Comparison of ENCODE assay signal across 8 cellular contexts in the genomic region with DNA sequence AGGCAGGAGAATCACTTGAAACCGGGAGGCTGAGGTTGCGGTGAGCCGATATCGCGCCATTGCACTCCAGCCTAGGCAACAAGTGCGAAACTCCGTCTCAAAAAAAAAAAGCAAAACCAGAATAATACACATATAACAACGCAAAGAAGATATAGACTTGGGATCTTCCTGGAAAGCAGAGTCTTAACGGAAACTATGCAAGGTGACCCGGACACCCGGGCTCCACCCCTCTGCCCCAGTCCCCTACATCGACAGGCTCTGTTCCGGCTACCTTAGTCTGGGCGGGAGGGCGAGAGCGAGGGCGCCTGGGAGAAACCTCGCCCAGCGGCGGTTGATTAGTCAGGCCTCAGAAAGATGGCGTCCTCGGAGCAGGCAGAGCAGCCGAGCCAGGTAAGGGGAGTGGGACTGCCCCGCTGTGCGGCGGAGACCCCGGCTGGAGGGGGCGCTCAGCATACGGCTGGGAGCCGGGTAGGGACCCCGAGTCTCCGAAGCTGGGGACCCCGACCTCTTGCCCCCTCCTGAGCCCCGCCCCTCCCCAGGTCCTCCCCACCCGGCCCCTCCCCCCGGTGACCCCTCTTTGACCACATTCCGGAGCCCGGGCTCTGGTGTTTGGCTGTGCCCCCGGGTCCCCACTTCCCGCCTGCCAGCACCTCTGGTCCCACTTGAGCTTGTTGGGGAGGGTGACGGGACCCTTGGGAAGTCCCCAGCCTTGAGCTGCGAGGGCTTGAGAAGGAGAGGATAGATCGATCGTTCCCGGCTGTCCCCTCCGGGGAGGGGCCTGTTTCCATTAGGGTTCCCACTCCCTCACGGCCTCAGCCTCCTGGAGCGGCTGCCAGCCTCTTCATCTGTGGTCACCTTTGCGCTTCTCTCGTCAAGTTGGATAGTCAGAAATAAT. TPM values are rescaled to one million over a fixed set of nuclear protein-coding genes. Genes with fewer than 3 reads are reported as not detected.
DNase-seq lines count a peak whose midpoint lies in the region; ATAC-seq and TF ChIP-seq lines count a peak whose summit lies in the region.

A gene with protein sequence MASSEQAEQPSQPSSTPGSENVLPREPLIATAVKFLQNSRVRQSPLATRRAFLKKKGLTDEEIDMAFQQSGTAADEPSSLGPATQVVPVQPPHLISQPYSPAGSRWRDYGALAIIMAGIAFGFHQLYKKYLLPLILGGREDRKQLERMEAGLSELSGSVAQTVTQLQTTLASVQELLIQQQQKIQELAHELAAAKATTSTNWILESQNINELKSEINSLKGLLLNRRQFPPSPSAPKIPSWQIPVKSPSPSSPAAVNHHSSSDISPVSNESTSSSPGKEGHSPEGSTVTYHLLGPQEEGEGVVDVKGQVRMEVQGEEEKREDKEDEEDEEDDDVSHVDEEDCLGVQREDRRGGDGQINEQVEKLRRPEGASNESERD (plus strand): TSS at position 338 of the 895 bp plus-strand sequence. CDS start 17 bp downstream, at position 355.

- peaks cover 17% of the 10 kb centered on the region for H3K4me1 ChIP-seq in Panc1 (ENCODE audit: control insufficient read depth, insufficient read depth, low read length)
- peaks cover 23 to 73% (median 25%) of the 10 kb centered on the region in 3 donors for H3K4me1 ChIP-seq in esophagus squamous epithelium
- H3K4me1 ChIP-seq in muscle layer of duodenum (ENCODE audit: control insufficient read depth in 1 of 2, insufficient read depth in 2 of 2, low read length in 2 of 2): peaks cover 5 to 25% of the 10 kb centered on the region in 2 donors

- peak within 1 kb of the TSS; percentile 90 for H3K4me3 ChIP-seq in Jurkat, Clone E6-1 (ENCODE audit: low read length)
- H3K4me3 ChIP-seq in Panc1 (ENCODE audit: low read depth in 2 of 2, low read length in 2 of 2) (peak within 1 kb of the TSS; percentile 82 to 89), esophagus squamous epithelium (peak within 1 kb of the TSS; percentile 70 to 90 (median 88)), muscle layer of duodenum (ENCODE audit: low read depth in 1 of 2, low read length in 2 of 2) (peak within 1 kb of the TSS; percentile 88 to 95)

- CTCF ChIA-PET in Calu3 (lab: Charles Lee) (interaction anchor here (0.6 to 0.7 kb wide), 3 partner anchors 45 to 750 kb away, joined by 3 to 4 read pairs (median 3); partner anchors contain the start of gene CENPS), Panc1 (lab: Charles Lee) (no interaction called here)

- POLR2A ChIA-PET in Panc1 (lab: Charles Lee): no interaction called here

- no peaks in the 10 kb centered on the region for H3K27me3 Mint-ChIP-seq in Calu3 (ENCODE audit: unreplicated experiment)
- no peaks in the 10 kb centered on the region for H3K27me3 Mint-ChIP-seq in activated T-cell treated with anti-CD3 and anti-CD28 coated beads, Interleukin-2, amount 50 U/mL, for 4 hours (ENCODE audit: low read depth)

- TF ChIP-seq POLR2A in esophagus squamous epithelium (IDR thresholded peaks at IDR 0.05): peak in 1 of 4 donors; percentile 33

- peak; percentile 85 for DNase-seq in Calu3
- peak; percentile 81 for DNase-seq in Jurkat, Clone E6-1 (ENCODE audit: low read depth, low spot score)
- DNase-seq in Panc1 (ENCODE audit: low read depth, low spot score): peak; percentile 48
- DNase-seq in activated T-cell treated with anti-CD3 and anti-CD28 coated beads, Interleukin-2, amount 50 U/mL, for 4 hours: peak; percentile 77
- peak; percentile 27 for DNase-seq in esophagus squamous epithelium (lab: John Stamatoyannopoulos, UW)
- peak; percentile 66 for DNase-seq in stimulated activated CD8-positive, alpha-beta memory T cell treated with anti-CD3 and anti-CD28 coated beads, Interleukin-7, amount 100 ng/mL, for 24 hours (ENCODE audit: low read depth)

- BruUV-seq in Calu3 (replicated peaks; lab: Mats Ljungman, UMichigan) (no TSS peak), Panc1 (replicated peaks; lab: Mats Ljungman, UMichigan) (no TSS peak)

- H3K27ac ChIP-seq in Panc1 (ENCODE audit: low read length) (peak within 1 kb of the TSS; percentile 95), esophagus squamous epithelium (peak within 1 kb of the TSS; percentile 91 to 93 (median 92)), muscle layer of duodenum (ENCODE audit: low read length) (peak within 1 kb of the TSS; percentile 69)

- H3K4me1 Mint-ChIP-seq in Calu3 (ENCODE audit: low read depth, unreplicated experiment): no peaks in the 10 kb centered on the region
- H3K4me1 Mint-ChIP-seq in activated T-cell treated with anti-CD3 and anti-CD28 coated beads, Interleukin-2, amount 50 U/mL, for 4 hours (ENCODE audit: low read depth): peaks cover 50% of the 10 kb centered on the region

- peak within 1 kb of the TSS; percentile 58 for H3K27ac Mint-ChIP-seq in Calu3 (ENCODE audit: unreplicated experiment)

- no peaks in the 10 kb centered on the region for H3K27me3 ChIP-seq in Panc1 (ENCODE audit: control insufficient read depth, insufficient read depth, low read length)
- H3K27me3 ChIP-seq in esophagus squamous epithelium: no peaks in the 10 kb centered on the region
- H3K27me3 ChIP-seq in muscle layer of duodenum (ENCODE audit: low read depth, low read length): no peaks in the 10 kb centered on the region

- H3K9me3 ChIP-seq in Panc1 (ENCODE audit: control insufficient read depth, insufficient read depth, low read depth, low read length) (no peaks in the 10 kb centered on the region), esophagus squamous epithelium (no peaks in the 10 kb centered on the region), muscle layer of duodenum (ENCODE audit: control insufficient read depth in 1 of 2, low read length in 2 of 2) (no peaks in the 10 kb centered on the region)

- ATAC-seq in GM21515 (IDR thresholded peaks at IDR 0.05; ENCODE audit: unreplicated experiment): peak; percentile 57
- peak; percentile 90 for ATAC-seq in Panc1
- peak; percentile 87 to 90 for ATAC-seq in activated T-cell treated with anti-CD3 and anti-CD28 coated beads, Interleukin-2, amount 50 U/mL, for 4 hours

- in situ Hi-C loops in Panc1 (cut with HindIII; ENCODE audit: low pct_unique_long_range_greater_than_20kb, low sequenced_read_pairs): no loop called here

- no peaks in the 10 kb centered on the region; the same call in 1 of the 2 replicates for H3K36me3 ChIP-seq in Panc1 (ENCODE audit: control insufficient read depth, insufficient read depth, low read length)
- H3K36me3 ChIP-seq in esophagus squamous epithelium: no peaks in the 10 kb centered on the region
- no peaks in the 10 kb centered on the region for H3K36me3 ChIP-seq in muscle layer of duodenum (ENCODE audit: control insufficient read depth in 1 of 2, insufficient read depth in 2 of 2, low read length in 2 of 2)

- 18 to 39% methylated on average over 13 to 22 of the region's 50 CpGs for WGBS in esophagus squamous epithelium, 2 donors

- TF ChIP-seq CTCF in Calu3 (IDR thresholded peaks at IDR 0.05; ENCODE audit: unreplicated experiment) (no peak), Panc1 (IDR thresholded peaks at IDR 0.05) (no peak), esophagus squamous epithelium (IDR thresholded peaks at IDR 0.05) (peak in 1 of 6 experiments; percentile 12)

- H3K9me3 Mint-ChIP-seq in Calu3 (ENCODE audit: low read depth, unreplicated experiment): no peaks in the 10 kb centered on the region
- no peaks in the 10 kb centered on the region for H3K9me3 Mint-ChIP-seq in activated T-cell treated with anti-CD3 and anti-CD28 coated beads, Interleukin-2, amount 50 U/mL, for 4 hours

- H3K4me3 Mint-ChIP-seq in Calu3 (ENCODE audit: low read depth, unreplicated experiment): peak within 1 kb of the TSS; percentile 83
- H3K4me3 Mint-ChIP-seq in activated T-cell treated with anti-CD3 and anti-CD28 coated beads, Interleukin-2, amount 50 U/mL, for 4 hours: peak within 1 kb of the TSS; percentile 96

- intact Hi-C loops in Calu3 (cut with micrococcal nuclease; ENCODE audit: unreplicated experiment): no loop called here
- intact Hi-C loops in Panc1 (cut with micrococcal nuclease; ENCODE audit: unreplicated experiment): no loop called here
- intact Hi-C loops in esophagus squamous epithelium (cut with DNase I): no loop called here

- peaks cover 40% of the 10 kb centered on the region for H3K36me3 Mint-ChIP-seq in Calu3 (ENCODE audit: insufficient read depth, unreplicated experiment)
- H3K36me3 Mint-ChIP-seq in activated T-cell treated with anti-CD3 and anti-CD28 coated beads, Interleukin-2, amount 50 U/mL, for 4 hours (ENCODE audit: insufficient read depth): no peaks in the 10 kb centered on the region

RNA-seq across cellular contexts. Expression of the gene that starts here (rescaled TPM):
- total RNA-seq in Calu3 (2022) (17.6 and 17.7 TPM in 2 replicates), Panc1 (2021; ENCODE audit: unreplicated experiment) (36.0 TPM), esophagus squamous epithelium (10 to 100 TPM in 3 of 4 donors, 1 to 10 TPM in 1; 9.4 to 22.9 (median 15.2) TPM)
- 22.4 TPM for polyA plus RNA-seq in Jurkat, Clone E6-1 (2012; ENCODE audit: insufficient read depth, insufficient read length)
- polyA plus RNA-seq in Panc1 (2012; ENCODE audit: insufficient read length): 47.5 TPM
- 10 to 100 TPM; 21.6 to 23.4 (median 22.2) TPM for total RNA-seq in activated T-cell treated with anti-CD3 and anti-CD28 coated beads, Interleukin-2, amount 50 U/mL, for 4 hours

Comparison
In these comparisons a context has a peak if more than half of its experiments do, and no peak if none do; other contexts are left out.
1. Peak in every context shown above with its lines: DNase-seq, ATAC-seq, H3K4me3 ChIP-seq and H3K27ac ChIP-seq.
2. DNase-seq: peak in every context shown above with its lines; median percentile 85 in Calu3; 81 in Jurkat, Clone E6-1; 77 in activated T-cell treated with anti-CD3 and anti-CD28 coated beads, Interleukin-2, amount 50 U/mL, for 4 hours; 66 in stimulated activated CD8-positive, alpha-beta memory T cell treated with anti-CD3 and anti-CD28 coated beads, Interleukin-7, amount 100 ng/mL, for 24 hours; 48 in Panc1; 27 in esophagus squamous epithelium.